21 cellular contexts compared by ENCODE assay signal in the genomic region with DNA sequence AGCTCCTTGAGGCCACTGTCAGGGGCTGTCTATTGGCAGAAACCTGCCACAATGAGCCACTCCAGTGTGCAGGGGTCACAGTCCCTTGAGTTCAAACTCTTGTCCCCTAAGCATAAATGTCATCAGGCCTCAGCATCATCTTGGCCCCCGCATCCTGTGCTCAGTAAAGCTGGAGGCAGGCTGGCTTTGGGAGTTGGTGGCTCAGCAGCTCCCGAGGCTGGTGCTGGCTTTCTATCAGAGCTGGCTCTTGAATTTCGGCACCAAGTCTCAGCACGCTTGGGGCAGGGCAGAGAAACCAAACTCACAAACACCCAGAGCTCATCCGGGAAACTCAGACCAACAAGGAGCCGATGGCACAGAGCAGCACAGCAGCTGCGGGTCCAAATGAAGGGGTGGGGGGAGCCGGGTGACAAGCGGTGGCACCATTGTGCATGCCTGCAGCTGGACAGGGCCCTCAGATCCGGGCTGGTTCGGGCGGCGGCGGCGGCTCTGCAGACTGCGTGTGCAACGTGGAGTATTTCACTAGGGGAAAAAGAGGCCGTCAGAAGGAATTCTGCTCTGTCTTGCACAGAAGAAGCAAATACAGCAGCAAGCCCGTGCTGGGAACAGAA.
"Had no signal": no experiment of that assay in that cellular context is flagged by ENCODE, and none has a peak within 500 bp of the region (broad histone marks: within the 10 kb centered on the region; RNA-seq: fewer than 3 reads in every experiment).

No MANE protein-coding gene starts in this region.

- H3K9ac ChIP-seq: parathyroid adenoma had no signal

- H3K27ac ChIP-seq: esophagus squamous epithelium, parathyroid adenoma, SK-N-MC had no signal

- H3K27me3 ChIP-seq: brain microvascular endothelial cell, esophagus squamous epithelium had no signal

- H2AFZ ChIP-seq: parathyroid adenoma had no signal

- H3K4me1 ChIP-seq: parathyroid adenoma had no signal

- H3K36me3 ChIP-seq: brain microvascular endothelial cell had no signal

- DNase-seq: activated B cell treated with CpG ODN at 0.5 μM for 24 hours; activated CD4-positive, alpha-beta T cell treated with anti-CD3 and anti-CD28 coated beads for 4 hours; activated CD8-positive, alpha-beta memory T cell treated with anti-CD3 and anti-CD28 coated beads, Interleukin-2, amount 10 ng/mL, durations not matched to agents 7 days and 5 days; activated naive CD8-positive, alpha-beta T cell treated with anti-CD3 and anti-CD28 coated beads, Interleukin-2, amount 10 ng/mL, durations not matched to agents 7 days and 5 days; activated T-cell treated with anti-CD3 and anti-CD28 coated beads, Interleukin-2, amount 50 U/mL, for 1 hour; aorta; brain microvascular endothelial cell; cortex of kidney; effector CD4-positive, alpha-beta T cell; esophagus squamous epithelium; glutamatergic neuron; kidney glomerular epithelial cell; mesendoderm; naive thymus-derived CD8-positive, alpha-beta T cell; stimulated activated CD4-positive, alpha-beta T cell treated with anti-CD3 and anti-CD28 coated beads, Interleukin-12 subunit alpha, Interleukin-12 subunit beta, amount 100 ng/mL, for 4 hours; stimulated activated CD4-positive, alpha-beta T cell treated with anti-CD3 and anti-CD28 coated beads, Interleukin-2, amount 100 ng/mL, for 24 hours; stimulated activated naive CD4-positive, alpha-beta T cell treated with Interleukin-2 at 50 U/mL for 16 hours; T-cell; T-helper 9 cell had no signal

- H3K4me3 ChIP-seq: esophagus squamous epithelium, SK-N-MC had no signal

- H3K9me3 ChIP-seq: esophagus squamous epithelium had no signal

- ATAC-seq: activated CD8-positive, alpha-beta memory T cell treated with anti-CD3 and anti-CD28 coated beads, Interleukin-2, amount 10 ng/mL, durations not matched to agents 7 days and 5 days; naive thymus-derived CD8-positive, alpha-beta T cell; T-cell had no signal

- H3K79me2 ChIP-seq: parathyroid adenoma had no signal
